In the genomic region with DNA sequence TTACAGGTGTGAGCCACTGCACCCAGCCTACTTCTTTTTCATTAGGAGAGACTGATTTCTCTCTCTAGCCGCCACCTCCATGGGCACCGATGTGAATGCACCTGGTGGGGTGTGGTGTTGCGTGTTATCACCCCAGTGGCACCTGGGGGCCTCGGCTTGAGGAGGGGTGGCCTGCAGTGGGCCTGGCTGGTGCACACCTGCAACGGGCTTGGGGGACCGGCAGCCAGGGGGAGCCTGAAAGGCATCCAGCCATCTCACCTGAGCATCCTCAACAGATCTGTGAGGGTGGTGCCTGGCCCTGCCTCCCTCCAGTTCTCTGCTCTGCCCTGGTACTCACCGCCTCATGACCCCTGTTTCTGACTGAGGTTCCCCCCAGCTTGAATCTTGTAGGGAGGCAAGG, we compare ENCODE assay signal across 18 cellular contexts.
DNase-seq lines count a peak whose midpoint lies in the region; ATAC-seq and TF ChIP-seq lines count a peak whose summit lies in the region.
"Had no signal": no experiment of that assay in that cellular context is flagged by ENCODE, and none has a peak within 500 bp of the region (broad histone marks: within the 10 kb centered on the region; RNA-seq: fewer than 3 reads in every experiment).

No MANE protein-coding gene starts in this region.

- TF ChIP-seq EP300 in SK-N-SH (IDR thresholded peaks at IDR 0.05; ENCODE audit: borderline replicate concordance in 1 of 2, low read depth in 1 of 2, low read length in 1 of 2) = no peak

- WGBS in SK-N-SH (ENCODE audit: low lambda C conversion rate) = 72% methylated on average over 4 of the region's 7 CpGs

- H3K9ac ChIP-seq in SK-N-SH = no peak overlapping the region
- H3K9ac ChIP-seq: BLaER1 had no signal

- no peak for TF ChIP-seq CTCF in SK-N-SH (IDR thresholded peaks at IDR 0.05)
- TF ChIP-seq CTCF in epithelial cell of esophagus (IDR thresholded peaks at IDR 0.05; ENCODE audit: insufficient read depth, low read depth, low read length, missing control alignments) = peak; percentile 31
- TF ChIP-seq CTCF in osteoblast (IDR thresholded peaks at IDR 0.05; ENCODE audit: extremely low read depth, low read depth, low read length) = no peak
- no peak for TF ChIP-seq CTCF in HFFc6 (IDR thresholded peaks at IDR 0.05)

- POLR2A ChIA-PET in SK-N-SH (lab: Yijun Ruan, JAX) = no interaction called here

- H3F3A ChIP-seq in SK-N-SH (replicated peaks; ENCODE audit: insufficient read depth) = no peaks in the 10 kb centered on the region

- H3K4me1 Mint-ChIP-seq in HFFc6 (ENCODE audit: low read depth) = no peaks in the 10 kb centered on the region
- H3K4me1 Mint-ChIP-seq: B cell; CD4-positive, CD25-positive, alpha-beta regulatory T cell had no signal

- H3K9me3 Mint-ChIP-seq in HFFc6 = peaks cover 24% of the 10 kb centered on the region; the same call in 1 of the 2 replicates
- H3K9me3 Mint-ChIP-seq: CD4-positive, CD25-positive, alpha-beta regulatory T cell; CD8-positive, alpha-beta T cell had no signal

- H4K20me1 ChIP-seq in SK-N-SH (ENCODE audit: insufficient read depth) (no peaks in the 10 kb centered on the region), osteoblast (ENCODE audit: insufficient read depth, low read length) (no peaks in the 10 kb centered on the region)
- H4K20me1 ChIP-seq: BLaER1 had no signal

- H2AFZ ChIP-seq in SK-N-SH (ENCODE audit: low read depth) (no peak overlapping the region), osteoblast (ENCODE audit: low read length) (no peak overlapping the region)

- peaks cover 4% of the 10 kb centered on the region; the same call in 1 of the 2 replicates for H3K27me3 Mint-ChIP-seq in HFFc6 (ENCODE audit: insufficient read depth)

- CTCF ChIA-PET in SK-N-SH (lab: Yijun Ruan, JAX) = no interaction called here

- H3K79me2 ChIP-seq in SK-N-SH (ENCODE audit: insufficient read depth) (no peaks in the 10 kb centered on the region), osteoblast (ENCODE audit: insufficient read depth, low read length) (no peaks in the 10 kb centered on the region)

- H3K36me3 ChIP-seq in SK-N-SH (replicated peaks in 1 of 2; ENCODE audit: control insufficient read depth in 1 of 2, insufficient read depth in 2 of 2, low read length in 1 of 2) (no peaks in the 10 kb centered on the region), H7 (replicated peaks; ENCODE audit: control insufficient read depth, insufficient read depth, low read length) (peaks cover 2% of the 10 kb centered on the region), osteoblast (ENCODE audit: insufficient read depth, low read length) (no peaks in the 10 kb centered on the region)
- H3K36me3 ChIP-seq: BLaER1, HAP-1 had no signal

- H3K27ac ChIP-seq in SK-N-SH (ENCODE audit: low read depth in 2 of 2, low read length in 1 of 2) (no peak overlapping the region), osteoblast (ENCODE audit: low read depth, low read length) (no peak overlapping the region)
- H3K27ac ChIP-seq: 22Rv1, BLaER1, C4-2B had no signal

- H3K27ac Mint-ChIP-seq in HFFc6 = no peak overlapping the region
- H3K27ac Mint-ChIP-seq: B cell; CD4-positive, CD25-positive, alpha-beta regulatory T cell; CD8-positive, alpha-beta T cell had no signal

- no peaks in the 10 kb centered on the region for H3K9me2 ChIP-seq in SK-N-SH

- H3K4me1 ChIP-seq in SK-N-SH (ENCODE audit: control insufficient read depth in 1 of 2, insufficient read depth in 2 of 2, low read depth in 1 of 2, low read length in 1 of 2) (no peaks in the 10 kb centered on the region), osteoblast (ENCODE audit: insufficient read depth, low read length) (no peaks in the 10 kb centered on the region)
- H3K4me1 ChIP-seq: BLaER1, Caco-2, HAP-1 had no signal

- no peak overlapping the region for H3K4me2 ChIP-seq in SK-N-SH
- H3K4me2 ChIP-seq in osteoblast (ENCODE audit: insufficient read depth, low read length) = no peak overlapping the region
- H3K4me2 ChIP-seq: BLaER1 had no signal

- H3K4me3 Mint-ChIP-seq in HFFc6 = no peak overlapping the region
- H3K4me3 Mint-ChIP-seq: B cell; CD4-positive, CD25-positive, alpha-beta regulatory T cell; CD8-positive, alpha-beta T cell had no signal

- H3K4me3 ChIP-seq in SK-N-SH (ENCODE audit: low read depth in 2 of 2, low read length in 1 of 2) (no peak overlapping the region), H7 (ENCODE audit: insufficient read depth, low read depth, low read length) (no peak overlapping the region), epithelial cell of esophagus (ENCODE audit: low read length) (no peak overlapping the region), osteoblast (ENCODE audit: insufficient read depth, low read length) (no peak overlapping the region)
- H3K4me3 ChIP-seq: BLaER1, HAP-1 had no signal

- DNase-seq in SK-N-SH (peak; percentile 17), H7 (peak; percentile 55), epithelial cell of esophagus (ENCODE audit: low read depth) (no peak), osteoblast (ENCODE audit: insufficient read length, low spot score, missing footprints) (peak; percentile 21), HT-29 (ENCODE audit: low spot score) (no peak), HFFc6 (no peak)
- DNase-seq: Caco-2; CD4-positive, CD25-positive, alpha-beta regulatory T cell; CD8-positive, alpha-beta T cell; DMS153; DND-41; GOT3 had no signal

- peaks cover 9% of the 10 kb centered on the region; the same call in 1 of the 2 replicates for H3K36me3 Mint-ChIP-seq in HFFc6 (ENCODE audit: low read depth)
- H3K36me3 Mint-ChIP-seq: CD4-positive, CD25-positive, alpha-beta regulatory T cell; CD8-positive, alpha-beta T cell had no signal

- no peaks in the 10 kb centered on the region for H3K27me3 ChIP-seq in SK-N-SH (ENCODE audit: insufficient read depth)
- no peaks in the 10 kb centered on the region for H3K27me3 ChIP-seq in H7 (ENCODE audit: control insufficient read depth, insufficient read depth, low read length)
- H3K27me3 ChIP-seq in osteoblast (ENCODE audit: insufficient read depth, low read length) = no peaks in the 10 kb centered on the region
- H3K27me3 ChIP-seq: BLaER1 had no signal

- no peak for ATAC-seq in SK-N-SH treated with all-trans-retinoic acid at 6 μM for 48 hours
- ATAC-seq: CD8-positive, alpha-beta T cell had no signal

- H3K9me3 ChIP-seq in SK-N-SH (no peaks in the 10 kb centered on the region), osteoblast (ENCODE audit: low read depth, low read length) (no peaks in the 10 kb centered on the region)
- H3K9me3 ChIP-seq: BLaER1, Caco-2, HAP-1 had no signal

- no peak for TF ChIP-seq RAD21 in SK-N-SH (IDR thresholded peaks at IDR 0.05; ENCODE audit: low read length)

TF ChIP-seq in SK-N-SH, 30 proteins besides CTCF, POLR2A, EP300 and RAD21 (continues in another document):
- TF ChIP-seq FOXJ3 (CRISPR knock-in tag; IDR thresholded peaks at IDR 0.05) (no peak), RXRA (IDR thresholded peaks at IDR 0.05; ENCODE audit: borderline replicate concordance, low read depth) (no peak), MEF2A (IDR thresholded peaks at IDR 0.05; ENCODE audit: borderline replicate concordance, low read depth) (no peak), ELF1 (IDR thresholded peaks at IDR 0.05) (no peak), EZH2phosphoT487 (IDR thresholded peaks at IDR 0.05; ENCODE audit: borderline replicate concordance, low read depth) (no peak), PBX3 (IDR thresholded peaks at IDR 0.05) (no peak)
- TF ChIP-seq, protein P1, sequence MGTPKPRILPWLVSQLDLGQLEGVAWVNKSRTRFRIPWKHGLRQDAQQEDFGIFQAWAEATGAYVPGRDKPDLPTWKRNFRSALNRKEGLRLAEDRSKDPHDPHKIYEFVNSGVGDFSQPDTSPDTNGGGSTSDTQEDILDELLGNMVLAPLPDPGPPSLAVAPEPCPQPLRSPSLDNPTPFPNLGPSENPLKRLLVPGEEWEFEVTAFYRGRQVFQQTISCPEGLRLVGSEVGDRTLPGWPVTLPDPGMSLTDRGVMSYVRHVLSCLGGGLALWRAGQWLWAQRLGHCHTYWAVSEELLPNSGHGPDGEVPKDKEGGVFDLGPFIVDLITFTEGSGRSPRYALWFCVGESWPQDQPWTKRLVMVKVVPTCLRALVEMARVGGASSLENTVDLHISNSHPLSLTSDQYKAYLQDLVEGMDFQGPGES (IDR thresholded peaks at IDR 0.05; ENCODE audit: low read depth, low read length) = no peak

TF ChIP-seq in SK-N-SH treated with all-trans-retinoic acid at 6 μM for 48 hours, 23 proteins besides CTCF, POLR2A, EP300 and RAD21:
- no peak for TF ChIP-seq ZNF565 (CRISPR knock-in tag; conservative IDR thresholded peaks at IDR 0.05; ENCODE audit: low read depth)
- TF ChIP-seq CSDC2 (CRISPR knock-in tag; IDR thresholded peaks at IDR 0.05) = no peak
- TF ChIP-seq POU6F1 (CRISPR knock-in tag; IDR thresholded peaks at IDR 0.05; ENCODE audit: borderline replicate concordance, low read depth) = no peak
- TF ChIP-seq ZFP3 (CRISPR knock-in tag; IDR thresholded peaks at IDR 0.05) = no peak
- no peak for TF ChIP-seq RARB (CRISPR knock-in tag; IDR thresholded peaks at IDR 0.05)
- no peak for TF ChIP-seq CREB5 (CRISPR knock-in tag; IDR thresholded peaks at IDR 0.05; ENCODE audit: low read depth)
- no peak for TF ChIP-seq TOX (CRISPR knock-in tag; IDR thresholded peaks at IDR 0.05; ENCODE audit: borderline replicate concordance)
- no peak for TF ChIP-seq BACH2 (CRISPR knock-in tag; IDR thresholded peaks at IDR 0.05; ENCODE audit: borderline replicate concordance)
- TF ChIP-seq OSR1 (CRISPR knock-in tag; IDR thresholded peaks at IDR 0.05) = no peak
- no peak for TF ChIP-seq ZC3H10 (CRISPR knock-in tag; IDR thresholded peaks at IDR 0.05)
TF ChIP-seq in SK-N-SH treated with all-trans-retinoic acid at 6 μM for 48 hours: peak in this region for 0.

Comparison
In these comparisons a context has a peak if more than half of its experiments do, and no peak if none do; other contexts are left out.
1. DNase-seq: peak in SK-N-SH (single experiment), H7 (single experiment) and osteoblast (single experiment); none in epithelial cell of esophagus (single experiment), HT-29 (single experiment) and HFFc6 (single experiment).